ENCODE assay signal across 1 cellular context in the genomic region with DNA sequence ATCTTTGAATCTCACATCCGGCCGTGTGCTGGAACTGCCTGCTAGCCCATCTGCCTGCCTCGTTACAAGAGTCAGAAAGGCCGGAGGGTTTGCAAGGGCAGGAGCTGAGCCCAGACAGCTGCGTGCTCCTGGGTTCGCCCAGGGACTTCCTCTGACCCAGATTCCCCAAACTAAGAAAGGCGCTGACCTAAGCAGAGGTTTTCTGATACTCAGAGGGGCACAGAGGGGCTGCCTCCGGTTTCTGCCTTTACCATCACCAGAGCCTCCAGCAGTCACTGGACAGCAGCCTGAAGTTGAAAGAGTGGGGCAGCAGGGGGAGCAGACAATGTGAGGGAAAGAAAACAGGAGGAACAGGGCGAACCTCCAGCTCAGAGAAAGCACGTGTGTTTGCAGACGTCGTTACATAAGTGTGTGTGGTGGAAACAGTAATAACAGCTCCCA.
TF ChIP-seq lines count a peak whose summit lies in the region.

No MANE protein-coding gene starts in this region.

TF ChIP-seq in GM23338, 12 proteins besides CTCF, POLR2A, EP300 and RAD21 (continued from another document):
- TF ChIP-seq, protein P1, sequence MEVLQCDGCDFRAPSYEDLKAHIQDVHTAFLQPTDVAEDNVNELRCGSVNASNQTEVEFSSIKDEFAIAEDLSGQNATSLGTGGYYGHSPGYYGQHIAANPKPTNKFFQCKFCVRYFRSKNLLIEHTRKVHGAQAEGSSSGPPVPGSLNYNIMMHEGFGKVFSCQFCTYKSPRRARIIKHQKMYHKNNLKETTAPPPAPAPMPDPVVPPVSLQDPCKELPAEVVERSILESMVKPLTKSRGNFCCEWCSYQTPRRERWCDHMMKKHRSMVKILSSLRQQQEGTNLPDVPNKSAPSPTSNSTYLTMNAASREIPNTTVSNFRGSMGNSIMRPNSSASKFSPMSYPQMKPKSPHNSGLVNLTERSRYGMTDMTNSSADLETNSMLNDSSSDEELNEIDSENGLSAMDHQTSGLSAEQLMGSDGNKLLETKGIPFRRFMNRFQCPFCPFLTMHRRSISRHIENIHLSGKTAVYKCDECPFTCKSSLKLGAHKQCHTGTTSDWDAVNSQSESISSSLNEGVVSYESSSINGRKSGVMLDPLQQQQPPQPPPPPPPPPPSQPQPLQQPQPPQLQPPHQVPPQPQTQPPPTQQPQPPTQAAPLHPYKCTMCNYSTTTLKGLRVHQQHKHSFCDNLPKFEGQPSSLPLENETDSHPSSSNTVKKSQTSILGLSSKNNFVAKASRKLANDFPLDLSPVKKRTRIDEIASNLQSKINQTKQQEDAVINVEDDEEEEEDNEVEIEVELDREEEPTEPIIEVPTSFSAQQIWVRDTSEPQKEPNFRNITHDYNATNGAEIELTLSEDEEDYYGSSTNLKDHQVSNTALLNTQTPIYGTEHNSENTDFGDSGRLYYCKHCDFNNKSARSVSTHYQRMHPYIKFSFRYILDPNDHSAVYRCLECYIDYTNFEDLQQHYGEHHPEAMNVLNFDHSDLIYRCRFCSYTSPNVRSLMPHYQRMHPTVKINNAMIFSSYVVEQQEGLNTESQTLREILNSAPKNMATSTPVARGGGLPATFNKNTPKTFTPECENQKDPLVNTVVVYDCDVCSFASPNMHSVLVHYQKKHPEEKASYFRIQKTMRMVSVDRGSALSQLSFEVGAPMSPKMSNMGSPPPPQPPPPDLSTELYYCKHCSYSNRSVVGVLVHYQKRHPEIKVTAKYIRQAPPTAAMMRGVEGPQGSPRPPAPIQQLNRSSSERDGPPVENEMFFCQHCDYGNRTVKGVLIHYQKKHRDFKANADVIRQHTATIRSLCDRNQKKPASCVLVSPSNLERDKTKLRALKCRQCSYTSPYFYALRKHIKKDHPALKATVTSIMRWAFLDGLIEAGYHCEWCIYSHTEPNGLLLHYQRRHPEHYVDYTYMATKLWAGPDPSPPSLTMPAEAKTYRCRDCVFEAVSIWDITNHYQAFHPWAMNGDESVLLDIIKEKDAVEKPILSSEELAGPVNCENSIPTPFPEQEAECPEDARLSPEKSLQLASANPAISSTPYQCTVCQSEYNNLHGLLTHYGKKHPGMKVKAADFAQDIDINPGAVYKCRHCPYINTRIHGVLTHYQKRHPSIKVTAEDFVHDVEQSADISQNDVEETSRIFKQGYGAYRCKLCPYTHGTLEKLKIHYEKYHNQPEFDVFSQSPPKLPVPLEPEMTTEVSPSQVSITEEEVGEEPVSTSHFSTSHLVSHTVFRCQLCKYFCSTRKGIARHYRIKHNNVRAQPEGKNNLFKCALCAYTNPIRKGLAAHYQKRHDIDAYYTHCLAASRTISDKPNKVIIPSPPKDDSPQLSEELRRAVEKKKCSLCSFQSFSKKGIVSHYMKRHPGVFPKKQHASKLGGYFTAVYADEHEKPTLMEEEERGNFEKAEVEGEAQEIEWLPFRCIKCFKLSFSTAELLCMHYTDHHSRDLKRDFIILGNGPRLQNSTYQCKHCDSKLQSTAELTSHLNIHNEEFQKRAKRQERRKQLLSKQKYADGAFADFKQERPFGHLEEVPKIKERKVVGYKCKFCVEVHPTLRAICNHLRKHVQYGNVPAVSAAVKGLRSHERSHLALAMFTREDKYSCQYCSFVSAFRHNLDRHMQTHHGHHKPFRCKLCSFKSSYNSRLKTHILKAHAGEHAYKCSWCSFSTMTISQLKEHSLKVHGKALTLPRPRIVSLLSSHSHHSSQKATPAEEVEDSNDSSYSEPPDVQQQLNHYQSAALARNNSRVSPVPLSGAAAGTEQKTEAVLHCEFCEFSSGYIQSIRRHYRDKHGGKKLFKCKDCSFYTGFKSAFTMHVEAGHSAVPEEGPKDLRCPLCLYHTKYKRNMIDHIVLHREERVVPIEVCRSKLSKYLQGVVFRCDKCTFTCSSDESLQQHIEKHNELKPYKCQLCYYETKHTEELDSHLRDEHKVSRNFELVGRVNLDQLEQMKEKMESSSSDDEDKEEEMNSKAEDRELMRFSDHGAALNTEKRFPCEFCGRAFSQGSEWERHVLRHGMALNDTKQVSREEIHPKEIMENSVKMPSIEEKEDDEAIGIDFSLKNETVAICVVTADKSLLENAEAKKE (CRISPR knock-in tag; IDR thresholded peaks at IDR 0.05): no peak
- TF ChIP-seq EZH2phosphoT487 (IDR thresholded peaks at IDR 0.05; ENCODE audit: unreplicated experiment) (no peak), EZH2 (IDR thresholded peaks at IDR 0.05; ENCODE audit: low read depth, unreplicated experiment) (no peak), ZNF114 (CRISPR knock-in tag; IDR thresholded peaks at IDR 0.05) (no peak), POLR2AphosphoS5 (IDR thresholded peaks at IDR 0.05; ENCODE audit: low read depth) (no peak), STAT1 (IDR thresholded peaks at IDR 0.05; ENCODE audit: unreplicated experiment) (no peak), ZNF331 (CRISPR knock-in tag; IDR thresholded peaks at IDR 0.05; ENCODE audit: low read depth) (no peak), CREB1 (CRISPR knock-in tag; IDR thresholded peaks at IDR 0.05; ENCODE audit: low read depth) (no peak)
- TF ChIP-seq, protein P2, sequence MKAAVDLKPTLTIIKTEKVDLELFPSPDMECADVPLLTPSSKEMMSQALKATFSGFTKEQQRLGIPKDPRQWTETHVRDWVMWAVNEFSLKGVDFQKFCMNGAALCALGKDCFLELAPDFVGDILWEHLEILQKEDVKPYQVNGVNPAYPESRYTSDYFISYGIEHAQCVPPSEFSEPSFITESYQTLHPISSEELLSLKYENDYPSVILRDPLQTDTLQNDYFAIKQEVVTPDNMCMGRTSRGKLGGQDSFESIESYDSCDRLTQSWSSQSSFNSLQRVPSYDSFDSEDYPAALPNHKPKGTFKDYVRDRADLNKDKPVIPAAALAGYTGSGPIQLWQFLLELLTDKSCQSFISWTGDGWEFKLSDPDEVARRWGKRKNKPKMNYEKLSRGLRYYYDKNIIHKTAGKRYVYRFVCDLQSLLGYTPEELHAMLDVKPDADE (IDR thresholded peaks at IDR 0.05): no peak
